ENCODE assay signal across 10 cellular contexts in genomic region chr3:30437172-30437571, GRCh38.
DNase-seq lines count a peak whose midpoint lies in the region; ATAC-seq and TF ChIP-seq lines count a peak whose summit lies in the region.
"Had no signal": no experiment of that assay in that cellular context is flagged by ENCODE, and none has a peak within 500 bp of the region (broad histone marks: within the 10 kb centered on the region; RNA-seq: fewer than 3 reads in every experiment).

No MANE protein-coding gene starts in this region.

- no peak overlapping the region for H3K4me3 Mint-ChIP-seq in chondrocyte (ENCODE audit: unreplicated experiment)
- H3K4me3 Mint-ChIP-seq in memory B cell = no peak overlapping the region

- H3K36me3 ChIP-seq in Loucy (ENCODE audit: insufficient read depth, low read length) (no peaks in the 10 kb centered on the region), thyroid gland (no peaks in the 10 kb centered on the region), HAP-1 (replicated peaks) (no peaks in the 10 kb centered on the region)

- H3K27ac ChIP-seq in thyroid gland = peak overlapping the region; percentile 10 to 57 (median 48)

- H3K4me3 ChIP-seq in Loucy (ENCODE audit: low read length, poor library complexity, severe bottlenecking) = no peak overlapping the region
- H3K4me3 ChIP-seq in thyroid gland (replicated peaks in 1 of 3) = no peak overlapping the region
- H3K4me3 ChIP-seq in HAP-1 = no peak overlapping the region

- WGBS in thyroid gland, 2 donors = 18 to 38% methylated on average over 4 of the region's 4 CpGs

- H3K9me3 ChIP-seq in Loucy (ENCODE audit: insufficient read depth, low read depth, low read length) (no peaks in the 10 kb centered on the region), thyroid gland (no peaks in the 10 kb centered on the region), HAP-1 (no peaks in the 10 kb centered on the region)

- no peak for DNase-seq in chondrocyte (ENCODE audit: low spot score)
- DNase-seq in memory B cell (ENCODE audit: low spot score in 2 of 2) = no peak
- DNase-seq in thyroid gland = peak; percentile 85 to 89
- no peak for DNase-seq in activated CD4-positive, alpha-beta T cell treated with anti-CD3 and anti-CD28 coated beads for 4 hours
- DNase-seq in NCI-H345 (lab: John Stamatoyannopoulos, UW) = no peak
- DNase-seq in HAP-1 (ENCODE audit: low spot score in 2 of 2) = no peak
- DNase-seq in NCI-H1105 (lab: John Stamatoyannopoulos, UW) = no peak
- DNase-seq: kidney glomerular epithelial cell; stimulated activated CD4-positive, alpha-beta T cell treated with anti-CD3 and anti-CD28 coated beads, Interleukin-1b, Interleukin-23, amount 100 ng/mL, for 48 hours had no signal

- H3K27me3 ChIP-seq in Loucy (ENCODE audit: insufficient read depth, low read length, poor library complexity, severe bottlenecking) (no peaks in the 10 kb centered on the region), thyroid gland (no peaks in the 10 kb centered on the region), HAP-1 (ENCODE audit: low read depth) (no peaks in the 10 kb centered on the region)

- no peaks in the 10 kb centered on the region for H3K9me2 ChIP-seq in Loucy (replicated peaks; ENCODE audit: low read depth, low read length)

- TF ChIP-seq CTCF in Loucy (conservative IDR thresholded peaks at IDR 0.05; ENCODE audit: low read length) (no peak), chondrocyte (IDR thresholded peaks at IDR 0.05) (peak; percentile 54), thyroid gland (IDR thresholded peaks at IDR 0.05) (no peak)

- peak overlapping the region; percentile 66 for H3K9ac ChIP-seq in Loucy (ENCODE audit: low read depth, low read length, poor library complexity, severe bottlenecking)

- peaks cover 31% of the 10 kb centered on the region for H3K4me1 ChIP-seq in Loucy (ENCODE audit: insufficient read depth, low read length, poor library complexity, severe bottlenecking)
- peaks cover 14 to 17% of the 10 kb centered on the region in 2 donors for H3K4me1 ChIP-seq in thyroid gland
- no peaks in the 10 kb centered on the region for H3K4me1 ChIP-seq in HAP-1

- H3K9me3 Mint-ChIP-seq in chondrocyte (ENCODE audit: low read depth) (peaks cover 5% of the 10 kb centered on the region), memory B cell (no peaks in the 10 kb centered on the region)

- H4K20me1 ChIP-seq in Loucy (ENCODE audit: insufficient read depth, low read length, poor library complexity, severe bottlenecking) = no peaks in the 10 kb centered on the region

- H3K27me3 Mint-ChIP-seq in chondrocyte (ENCODE audit: low read depth) = no peaks in the 10 kb centered on the region
- no peaks in the 10 kb centered on the region for H3K27me3 Mint-ChIP-seq in memory B cell

- H3K27ac Mint-ChIP-seq in chondrocyte (ENCODE audit: unreplicated experiment) = peak overlapping the region; percentile 78
- peak overlapping the region; percentile 35 for H3K27ac Mint-ChIP-seq in memory B cell

- H3F3A ChIP-seq in Loucy (ENCODE audit: low read depth) = peaks cover 6% of the 10 kb centered on the region; the same call in 1 of the 2 replicates

- H3K79me2 ChIP-seq in Loucy (ENCODE audit: insufficient read depth, low read length) = no peaks in the 10 kb centered on the region

- intact Hi-C loops in thyroid gland (cut with DNase I) = no loop called here

- no peaks in the 10 kb centered on the region for H3K36me3 Mint-ChIP-seq in chondrocyte (ENCODE audit: low read depth)
- no peaks in the 10 kb centered on the region for H3K36me3 Mint-ChIP-seq in memory B cell

- no peak for TF ChIP-seq POLR2A in thyroid gland (IDR thresholded peaks at IDR 0.05)

- H2AFZ ChIP-seq in Loucy (ENCODE audit: low read length) = no peak overlapping the region

- H3K4me1 Mint-ChIP-seq in chondrocyte (ENCODE audit: low read depth) = peaks cover 61% of the 10 kb centered on the region
- H3K4me1 Mint-ChIP-seq in memory B cell = peaks cover 23% of the 10 kb centered on the region

- peak overlapping the region; percentile 84 for H3K4me2 ChIP-seq in Loucy (ENCODE audit: low read depth, low read length, poor library complexity, severe bottlenecking)

- ATAC-seq in memory B cell (ENCODE audit: low read depth) = no peak

- in situ Hi-C loops in HAP-1 (cut with MboI; ENCODE audit: low sequenced_read_pairs) = no loop called here

Comparison
In these comparisons a context has a peak if more than half of its experiments do, and no peak if none do; other contexts are left out.
1. DNase-seq: peak in thyroid gland (2 of 2); none in chondrocyte (single experiment), memory B cell (0 of 2), activated CD4-positive, alpha-beta T cell treated with anti-CD3 and anti-CD28 coated beads for 4 hours (0 of 2), NCI-H345 (single experiment), HAP-1 (0 of 2) and NCI-H1105 (single experiment).